In genomic region chr11:44607324-44607962, GRCh38 we compare ENCODE assay signal across 1 cellular context.
TF ChIP-seq lines count a peak whose summit lies in the region.

No MANE protein-coding gene starts in this region.

TF ChIP-seq in GM23338, 12 proteins besides CTCF, POLR2A, EP300 and RAD21 (continued from another document):
- TF ChIP-seq ZNF462 (CRISPR knock-in tag; IDR thresholded peaks at IDR 0.05) = no peak
- TF ChIP-seq JUNB (IDR thresholded peaks at IDR 0.05; ENCODE audit: unreplicated experiment) = no peak
- no peak for TF ChIP-seq ZNF114 (CRISPR knock-in tag; IDR thresholded peaks at IDR 0.05)
